In the genomic region with DNA sequence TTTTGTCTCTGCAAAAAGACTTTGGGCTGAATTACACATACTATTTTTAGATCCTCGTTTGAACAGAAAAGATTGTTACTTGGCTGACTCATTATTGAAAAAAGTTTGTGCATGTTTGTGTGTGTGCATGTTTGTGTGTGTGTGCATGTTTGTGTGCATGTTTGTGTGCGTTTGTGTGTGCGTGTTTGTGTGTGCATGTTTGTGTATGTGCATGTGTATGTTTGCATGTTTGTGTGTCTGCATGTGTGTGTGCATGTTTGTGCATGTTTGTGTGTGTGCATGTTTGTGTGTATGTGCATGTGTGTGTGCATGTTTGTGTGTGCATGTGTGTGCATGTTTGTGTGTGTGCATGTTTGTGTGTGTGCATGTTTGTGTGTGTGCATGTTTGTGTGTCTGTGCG, we compare ENCODE assay signal across 2 cellular contexts.
TF ChIP-seq lines count a peak whose summit lies in the region.

No MANE protein-coding gene starts in this region.

TF ChIP-seq in HepG2, 621 proteins besides CTCF, POLR2A, EP300 and RAD21:
- TF ChIP-seq ZNF780A (CRISPR knock-in tag; IDR thresholded peaks at IDR 0.05) (0 out of 2 replicates have a peak, but pooled peaks have one; percentile 33), NONO (IDR thresholded peaks at IDR 0.05) (0 out of 2 replicates have a peak, but pooled peaks have one; percentile 24), NONO (CRISPR knock-in tag; conservative IDR thresholded peaks at IDR 0.05) (no peak), ZNF549 (CRISPR knock-in tag; IDR thresholded peaks at IDR 0.05) (no peak)
- TF ChIP-seq, protein P1, sequence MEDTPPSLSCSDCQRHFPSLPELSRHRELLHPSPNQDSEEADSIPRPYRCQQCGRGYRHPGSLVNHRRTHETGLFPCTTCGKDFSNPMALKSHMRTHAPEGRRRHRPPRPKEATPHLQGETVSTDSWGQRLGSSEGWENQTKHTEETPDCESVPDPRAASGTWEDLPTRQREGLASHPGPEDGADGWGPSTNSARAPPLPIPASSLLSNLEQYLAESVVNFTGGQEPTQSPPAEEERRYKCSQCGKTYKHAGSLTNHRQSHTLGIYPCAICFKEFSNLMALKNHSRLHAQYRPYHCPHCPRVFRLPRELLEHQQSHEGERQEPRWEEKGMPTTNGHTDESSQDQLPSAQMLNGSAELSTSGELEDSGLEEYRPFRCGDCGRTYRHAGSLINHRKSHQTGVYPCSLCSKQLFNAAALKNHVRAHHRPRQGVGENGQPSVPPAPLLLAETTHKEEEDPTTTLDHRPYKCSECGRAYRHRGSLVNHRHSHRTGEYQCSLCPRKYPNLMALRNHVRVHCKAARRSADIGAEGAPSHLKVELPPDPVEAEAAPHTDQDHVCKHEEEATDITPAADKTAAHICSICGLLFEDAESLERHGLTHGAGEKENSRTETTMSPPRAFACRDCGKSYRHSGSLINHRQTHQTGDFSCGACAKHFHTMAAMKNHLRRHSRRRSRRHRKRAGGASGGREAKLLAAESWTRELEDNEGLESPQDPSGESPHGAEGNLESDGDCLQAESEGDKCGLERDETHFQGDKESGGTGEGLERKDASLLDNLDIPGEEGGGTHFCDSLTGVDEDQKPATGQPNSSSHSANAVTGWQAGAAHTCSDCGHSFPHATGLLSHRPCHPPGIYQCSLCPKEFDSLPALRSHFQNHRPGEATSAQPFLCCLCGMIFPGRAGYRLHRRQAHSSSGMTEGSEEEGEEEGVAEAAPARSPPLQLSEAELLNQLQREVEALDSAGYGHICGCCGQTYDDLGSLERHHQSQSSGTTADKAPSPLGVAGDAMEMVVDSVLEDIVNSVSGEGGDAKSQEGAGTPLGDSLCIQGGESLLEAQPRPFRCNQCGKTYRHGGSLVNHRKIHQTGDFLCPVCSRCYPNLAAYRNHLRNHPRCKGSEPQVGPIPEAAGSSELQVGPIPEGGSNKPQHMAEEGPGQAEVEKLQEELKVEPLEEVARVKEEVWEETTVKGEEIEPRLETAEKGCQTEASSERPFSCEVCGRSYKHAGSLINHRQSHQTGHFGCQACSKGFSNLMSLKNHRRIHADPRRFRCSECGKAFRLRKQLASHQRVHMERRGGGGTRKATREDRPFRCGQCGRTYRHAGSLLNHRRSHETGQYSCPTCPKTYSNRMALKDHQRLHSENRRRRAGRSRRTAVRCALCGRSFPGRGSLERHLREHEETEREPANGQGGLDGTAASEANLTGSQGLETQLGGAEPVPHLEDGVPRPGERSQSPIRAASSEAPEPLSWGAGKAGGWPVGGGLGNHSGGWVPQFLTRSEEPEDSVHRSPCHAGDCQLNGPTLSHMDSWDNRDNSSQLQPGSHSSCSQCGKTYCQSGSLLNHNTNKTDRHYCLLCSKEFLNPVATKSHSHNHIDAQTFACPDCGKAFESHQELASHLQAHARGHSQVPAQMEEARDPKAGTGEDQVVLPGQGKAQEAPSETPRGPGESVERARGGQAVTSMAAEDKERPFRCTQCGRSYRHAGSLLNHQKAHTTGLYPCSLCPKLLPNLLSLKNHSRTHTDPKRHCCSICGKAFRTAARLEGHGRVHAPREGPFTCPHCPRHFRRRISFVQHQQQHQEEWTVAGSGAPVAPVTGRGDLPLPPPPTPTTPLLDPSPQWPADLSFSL (CRISPR knock-in tag; IDR thresholded peaks at IDR 0.05) = peak; percentile 84
- TF ChIP-seq, protein P2, sequence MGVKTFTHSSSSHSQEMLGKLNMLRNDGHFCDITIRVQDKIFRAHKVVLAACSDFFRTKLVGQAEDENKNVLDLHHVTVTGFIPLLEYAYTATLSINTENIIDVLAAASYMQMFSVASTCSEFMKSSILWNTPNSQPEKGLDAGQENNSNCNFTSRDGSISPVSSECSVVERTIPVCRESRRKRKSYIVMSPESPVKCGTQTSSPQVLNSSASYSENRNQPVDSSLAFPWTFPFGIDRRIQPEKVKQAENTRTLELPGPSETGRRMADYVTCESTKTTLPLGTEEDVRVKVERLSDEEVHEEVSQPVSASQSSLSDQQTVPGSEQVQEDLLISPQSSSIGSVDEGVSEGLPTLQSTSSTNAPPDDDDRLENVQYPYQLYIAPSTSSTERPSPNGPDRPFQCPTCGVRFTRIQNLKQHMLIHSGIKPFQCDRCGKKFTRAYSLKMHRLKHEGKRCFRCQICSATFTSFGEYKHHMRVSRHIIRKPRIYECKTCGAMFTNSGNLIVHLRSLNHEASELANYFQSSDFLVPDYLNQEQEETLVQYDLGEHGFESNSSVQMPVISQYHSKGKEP (CRISPR knock-in tag; IDR thresholded peaks at IDR 0.05) = no peak
- TF ChIP-seq, protein P3, sequence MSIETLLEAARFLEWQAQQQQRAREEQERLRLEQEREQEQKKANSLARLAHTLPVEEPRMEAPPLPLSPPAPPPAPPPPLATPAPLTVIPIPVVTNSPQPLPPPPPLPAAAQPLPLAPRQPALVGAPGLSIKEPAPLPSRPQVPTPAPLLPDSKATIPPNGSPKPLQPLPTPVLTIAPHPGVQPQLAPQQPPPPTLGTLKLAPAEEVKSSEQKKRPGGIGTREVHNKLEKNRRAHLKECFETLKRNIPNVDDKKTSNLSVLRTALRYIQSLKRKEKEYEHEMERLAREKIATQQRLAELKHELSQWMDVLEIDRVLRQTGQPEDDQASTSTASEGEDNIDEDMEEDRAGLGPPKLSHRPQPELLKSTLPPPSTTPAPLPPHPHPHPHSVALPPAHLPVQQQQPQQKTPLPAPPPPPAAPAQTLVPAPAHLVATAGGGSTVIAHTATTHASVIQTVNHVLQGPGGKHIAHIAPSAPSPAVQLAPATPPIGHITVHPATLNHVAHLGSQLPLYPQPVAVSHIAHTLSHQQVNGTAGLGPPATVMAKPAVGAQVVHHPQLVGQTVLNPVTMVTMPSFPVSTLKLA (IDR thresholded peaks at IDR 0.05) = peak; percentile 41
TF ChIP-seq in HepG2: peak in this region for 4.

TF ChIP-seq in K562, 482 proteins besides CTCF, POLR2A, EP300 and RAD21:
- TF ChIP-seq MAZ (CRISPR knock-in tag; conservative IDR thresholded peaks at IDR 0.05 in 1 of 2, IDR thresholded peaks at IDR 0.05 in 1 of 2) (no peak), POU5F1 (IDR thresholded peaks at IDR 0.05; ENCODE audit: borderline replicate concordance, low read depth, low read length, partially characterized antibody) (no peak), NR2C1 (IDR thresholded peaks at IDR 0.05) (no peak), NR2C1 (tag; IDR thresholded peaks at IDR 0.05) (no peak), KDM1A (IDR thresholded peaks at IDR 0.05) (peak in 1 of 2 experiments; percentile 47; a peak in 1 of 4 replicates)
- TF ChIP-seq, protein P4, sequence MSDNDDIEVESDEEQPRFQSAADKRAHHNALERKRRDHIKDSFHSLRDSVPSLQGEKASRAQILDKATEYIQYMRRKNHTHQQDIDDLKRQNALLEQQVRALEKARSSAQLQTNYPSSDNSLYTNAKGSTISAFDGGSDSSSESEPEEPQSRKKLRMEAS (CRISPR knock-in tag; IDR thresholded peaks at IDR 0.05) = no peak
